In genomic region chr7:77798394-77799077, GRCh38 we compare ENCODE assay signal across 1 cellular context.
TF ChIP-seq lines count a peak whose summit lies in the region.

Gene PHTF2 (plus strand): TSS chr7:77798773.
Gene TMEM60 (minus strand): TSS chr7:77798434. CDS start chr7:77794373, 4,061 bp downstream.

TF ChIP-seq in HepG2, 621 proteins besides CTCF, POLR2A, EP300 and RAD21 (continued from another document and continues in another):
- TF ChIP-seq PAXIP1 (CRISPR knock-in tag; conservative IDR thresholded peaks at IDR 0.05) (peak; percentile 31), MTERF4 (CRISPR knock-in tag; IDR thresholded peaks at IDR 0.05) (no peak; the same call in 1 of the 2 replicates), ZNF207 (IDR thresholded peaks at IDR 0.05; ENCODE audit: borderline replicate concordance) (no peak), DRAP1 (CRISPR knock-in tag; IDR thresholded peaks at IDR 0.05) (peak; percentile 95), ZFP82 (CRISPR knock-in tag; IDR thresholded peaks at IDR 0.05; ENCODE audit: borderline replicate concordance) (no peak), JUND (CRISPR knock-in tag; IDR thresholded peaks at IDR 0.05) (no peak), SNAPC2 (CRISPR knock-in tag; IDR thresholded peaks at IDR 0.05) (no peak), IRF2 (CRISPR knock-in tag; IDR thresholded peaks at IDR 0.05) (peak; percentile 61; the same call in 1 of the 2 replicates), KDM3A (CRISPR knock-in tag; IDR thresholded peaks at IDR 0.05; ENCODE audit: low read depth) (peak; percentile 46; the same call in 1 of the 2 replicates), MTA1 (CRISPR knock-in tag; IDR thresholded peaks at IDR 0.05; ENCODE audit: borderline replicate concordance) (no peak), MEIS2 (CRISPR knock-in tag; IDR thresholded peaks at IDR 0.05) (no peak; the same call in 1 of the 2 replicates), KDM5A (IDR thresholded peaks at IDR 0.05; ENCODE audit: borderline replicate concordance, low read length) (peak; percentile 17; the same call in 1 of the 2 replicates), ZNF704 (CRISPR knock-in tag; IDR thresholded peaks at IDR 0.05; ENCODE audit: borderline replicate concordance) (no peak), SIN3B (IDR thresholded peaks at IDR 0.05; ENCODE audit: low read length) (no peak), ZNF639 (CRISPR knock-in tag; conservative IDR thresholded peaks at IDR 0.05) (no peak), ETV6 (CRISPR knock-in tag; conservative IDR thresholded peaks at IDR 0.05) (0 out of 2 replicates have a peak, but pooled peaks have one; percentile 22), JUN (CRISPR knock-in tag; IDR thresholded peaks at IDR 0.05) (no peak), ZFX (CRISPR knock-in tag; IDR thresholded peaks at IDR 0.05; ENCODE audit: low read depth) (peak; percentile 35), ZNF225 (CRISPR knock-in tag; IDR thresholded peaks at IDR 0.05) (no peak), ZBTB34 (CRISPR knock-in tag; IDR thresholded peaks at IDR 0.05) (no peak), MAFG (CRISPR knock-in tag; IDR thresholded peaks at IDR 0.05) (no peak), ZNF512B (CRISPR knock-in tag; IDR thresholded peaks at IDR 0.05; ENCODE audit: borderline replicate concordance) (no peak), ZNF3 (CRISPR knock-in tag; IDR thresholded peaks at IDR 0.05) (no peak), GPN1 (CRISPR knock-in tag; IDR thresholded peaks at IDR 0.05; ENCODE audit: borderline replicate concordance) (no peak), ZBTB14 (CRISPR knock-in tag; IDR thresholded peaks at IDR 0.05) (peak; percentile 47), NR2F6 (IDR thresholded peaks at IDR 0.05) (no peak), NR2F6 (CRISPR knock-in tag; IDR thresholded peaks at IDR 0.05) (no peak), GMEB2 (CRISPR knock-in tag; IDR thresholded peaks at IDR 0.05; ENCODE audit: low read depth) (no peak; the same call in 1 of the 2 replicates), ZNF569 (CRISPR knock-in tag; IDR thresholded peaks at IDR 0.05; ENCODE audit: borderline replicate concordance) (no peak; the same call in 1 of the 2 replicates), HNF1B (CRISPR knock-in tag; IDR thresholded peaks at IDR 0.05) (no peak; the same call in 1 of the 2 replicates), EED (CRISPR knock-in tag; IDR thresholded peaks at IDR 0.05) (peak; percentile 25; the same call in 1 of the 2 replicates), FLYWCH1 (CRISPR knock-in tag; IDR thresholded peaks at IDR 0.05) (no peak), PTBP1 (IDR thresholded peaks at IDR 0.05; ENCODE audit: low read depth, low read length, poor library complexity, severe bottlenecking) (peak; percentile 24), RNF219 (CRISPR knock-in tag; IDR thresholded peaks at IDR 0.05) (no peak), ZNF713 (CRISPR knock-in tag; IDR thresholded peaks at IDR 0.05) (no peak), SETDB1 (CRISPR knock-in tag; IDR thresholded peaks at IDR 0.05; ENCODE audit: borderline replicate concordance) (no peak), GFI1 (CRISPR knock-in tag; IDR thresholded peaks at IDR 0.05; ENCODE audit: borderline replicate concordance) (0 out of 2 replicates have a peak, but pooled peaks have one; percentile 58), ZSCAN29 (CRISPR knock-in tag; conservative IDR thresholded peaks at IDR 0.05) (0 out of 2 replicates have a peak, but pooled peaks have one; percentile 53), ZNF446 (CRISPR knock-in tag; IDR thresholded peaks at IDR 0.05) (peak; percentile 31; the same call in 1 of the 2 replicates), SIX1 (CRISPR knock-in tag; IDR thresholded peaks at IDR 0.05; ENCODE audit: borderline replicate concordance) (no peak), DBP (CRISPR knock-in tag; IDR thresholded peaks at IDR 0.05; ENCODE audit: not compliant biosample characterization) (no peak)
